ENCODE assay signal across 8 cellular contexts in genomic region chr2:15540523-15540922, GRCh38. TPM values are rescaled to one million over a fixed set of nuclear protein-coding genes. Genes with fewer than 3 reads are reported as not detected.
DNase-seq lines count a peak whose midpoint lies in the region; ATAC-seq and TF ChIP-seq lines count a peak whose summit lies in the region.
"Not testable (repeated sequence)": the region's sequence is repeated elsewhere in the genome, so short reads cannot be mapped to it uniquely, and the experiment has no call there.

No MANE protein-coding gene starts in this region.

- peaks cover 20% of the 10 kb centered on the region for H3K36me3 Mint-ChIP-seq in CD4-positive, CD25-positive, alpha-beta regulatory T cell
- H3K36me3 Mint-ChIP-seq in activated CD4-positive, alpha-beta T cell treated with anti-CD3 and anti-CD28 coated beads, Interleukin-2, amount 10 ng/mL, durations not matched to agents 24 days and 14 days (ENCODE audit: low read depth): not testable (repeated sequence)
- peaks cover 23% of the 10 kb centered on the region for H3K36me3 Mint-ChIP-seq in progenitor cell of endocrine pancreas (ENCODE audit: insufficient read depth)

- not testable (repeated sequence) for H3K4me3 Mint-ChIP-seq in CD4-positive, CD25-positive, alpha-beta regulatory T cell; activated CD4-positive, alpha-beta T cell treated with anti-CD3 and anti-CD28 coated beads, Interleukin-2, amount 10 ng/mL, durations not matched to agents 24 days and 14 days; progenitor cell of endocrine pancreas (ENCODE audit: low read depth)

- not testable (repeated sequence) for H3K9me3 ChIP-seq in CD4-positive, CD25-positive, alpha-beta regulatory T cell (ENCODE audit: control insufficient read depth in 2 of 2, low read length in 2 of 2)

- not testable (repeated sequence) for TF ChIP-seq CTCF in progenitor cell of endocrine pancreas (IDR thresholded peaks at IDR 0.05; ENCODE audit: unreplicated experiment)

- not testable (repeated sequence) for H3K4me1 ChIP-seq in CD4-positive, CD25-positive, alpha-beta regulatory T cell (ENCODE audit: control insufficient read depth, insufficient read depth, low read length, poor library complexity, severe bottlenecking)

- H3K4me3 ChIP-seq in CD4-positive, CD25-positive, alpha-beta regulatory T cell (ENCODE audit: low read depth, low read length): not testable (repeated sequence)

- H3K36me3 ChIP-seq in CD4-positive, CD25-positive, alpha-beta regulatory T cell (ENCODE audit: control insufficient read depth, insufficient read depth, low read length): peaks cover 16% of the 10 kb centered on the region

- not testable (repeated sequence) for H3K27me3 Mint-ChIP-seq in CD4-positive, CD25-positive, alpha-beta regulatory T cell; activated CD4-positive, alpha-beta T cell treated with anti-CD3 and anti-CD28 coated beads, Interleukin-2, amount 10 ng/mL, durations not matched to agents 24 days and 14 days; progenitor cell of endocrine pancreas

- not testable (repeated sequence) for H3K27me3 ChIP-seq in CD4-positive, CD25-positive, alpha-beta regulatory T cell (ENCODE audit: control insufficient read depth, insufficient read depth, low read length)

- H3K27ac ChIP-seq in CD4-positive, CD25-positive, alpha-beta regulatory T cell (ENCODE audit: insufficient read depth, low read length, poor library complexity, severe bottlenecking): not testable (repeated sequence)

- intact Hi-C loops in activated CD4-positive, alpha-beta T cell treated with anti-CD3 and anti-CD28 coated beads, Interleukin-2, amount 10 ng/mL, durations not matched to agents 24 days and 14 days (cut with micrococcal nuclease): not testable (repeated sequence)

- peaks cover 8 to 18% (median 17%) of the 10 kb centered on the region in 4 donors for H3K4me1 Mint-ChIP-seq in CD4-positive, CD25-positive, alpha-beta regulatory T cell
- H3K4me1 Mint-ChIP-seq in activated CD4-positive, alpha-beta T cell treated with anti-CD3 and anti-CD28 coated beads, Interleukin-2, amount 10 ng/mL, durations not matched to agents 24 days and 14 days; progenitor cell of endocrine pancreas (ENCODE audit: low read depth): not testable (repeated sequence)

- not testable (repeated sequence) for H3K9me3 Mint-ChIP-seq in CD4-positive, CD25-positive, alpha-beta regulatory T cell; activated CD4-positive, alpha-beta T cell treated with anti-CD3 and anti-CD28 coated beads, Interleukin-2, amount 10 ng/mL, durations not matched to agents 24 days and 14 days; progenitor cell of endocrine pancreas (ENCODE audit: low read depth)

- not testable (repeated sequence) for ATAC-seq in CD4-positive, CD25-positive, alpha-beta regulatory T cell (ENCODE audit: low read depth in 2 of 2)
- ATAC-seq in GM18868 (IDR thresholded peaks at IDR 0.05; ENCODE audit: unreplicated experiment): peak; percentile 21
- peak; percentile 10 for ATAC-seq in GM19438 (IDR thresholded peaks at IDR 0.05; ENCODE audit: low read depth, unreplicated experiment)
- peak; percentile 35 for ATAC-seq in GM21723 (IDR thresholded peaks at IDR 0.05; ENCODE audit: unreplicated experiment)
- ATAC-seq in HG02981 (IDR thresholded peaks at IDR 0.05; ENCODE audit: unreplicated experiment): peak; percentile 24
- ATAC-seq in HG03571 (IDR thresholded peaks at IDR 0.05; ENCODE audit: unreplicated experiment): peak; percentile 28

- DNase-seq in CD4-positive, CD25-positive, alpha-beta regulatory T cell; progenitor cell of endocrine pancreas (ENCODE audit: low spot score, unreplicated experiment): not testable (repeated sequence)
- DNase-seq in activated CD4-positive, alpha-beta T cell treated with anti-CD3 and anti-CD28 coated beads, Interleukin-2, amount 10 ng/mL, durations not matched to agents 24 days and 14 days: peak; percentile 15

- peak overlapping the region in 2 of 3 donors; percentile 32 to 38 for H3K27ac Mint-ChIP-seq in CD4-positive, CD25-positive, alpha-beta regulatory T cell
- H3K27ac Mint-ChIP-seq in activated CD4-positive, alpha-beta T cell treated with anti-CD3 and anti-CD28 coated beads, Interleukin-2, amount 10 ng/mL, durations not matched to agents 24 days and 14 days: not testable (repeated sequence)
- peak overlapping the region; percentile 0 for H3K27ac Mint-ChIP-seq in progenitor cell of endocrine pancreas

RNA-seq across cellular contexts. Expression of gene NBAS, which starts 20.6 kb away (rescaled TPM):
- total RNA-seq in CD4-positive, CD25-positive, alpha-beta regulatory T cell: 31.9 TPM
- polyA plus RNA-seq in CD4-positive, CD25-positive, alpha-beta regulatory T cell: 10 to 100 TPM; 18.5 to 23.0 (median 19.4) TPM
- total RNA-seq in activated CD4-positive, alpha-beta T cell treated with anti-CD3 and anti-CD28 coated beads, Interleukin-2, amount 10 ng/mL, durations not matched to agents 24 days and 14 days: 37.4 and 38.5 TPM in 2 replicates
- total RNA-seq in progenitor cell of endocrine pancreas: 63.0 and 68.0 TPM in 2 replicates

RNA-seq across cellular contexts. Expression of gene DDX1, which starts 51.1 kb away (rescaled TPM):
- 37.9 TPM for total RNA-seq in CD4-positive, CD25-positive, alpha-beta regulatory T cell
- 10 to 100 TPM; 34.2 to 48.6 (median 44.7) TPM for polyA plus RNA-seq in CD4-positive, CD25-positive, alpha-beta regulatory T cell
- 116 TPM in 2 replicates for total RNA-seq in activated CD4-positive, alpha-beta T cell treated with anti-CD3 and anti-CD28 coated beads, Interleukin-2, amount 10 ng/mL, durations not matched to agents 24 days and 14 days
- 114 and 115 TPM in 2 replicates for total RNA-seq in progenitor cell of endocrine pancreas
